Comparison of ENCODE assay signal across 1 cellular context in genomic region chr19:50724522-50725217, GRCh38.
A peak's percentile ranks its signal among the peaks of the same experiment; 100 is the strongest.
TF ChIP-seq lines count a peak whose summit lies in the region.

No MANE protein-coding gene starts in this region.

TF ChIP-seq in H1, 55 proteins besides CTCF, POLR2A, EP300 and RAD21:
- peak; percentile 87 for TF ChIP-seq E2F6 (IDR thresholded peaks at IDR 0.05)
- peak; percentile 69; the same call in 1 of the 2 replicates for TF ChIP-seq TBP (IDR thresholded peaks at IDR 0.05; ENCODE audit: low read depth, low read length)
- no peak for TF ChIP-seq RBBP5 (IDR thresholded peaks at IDR 0.05; ENCODE audit: borderline replicate concordance, low read depth, low read length)
- TF ChIP-seq RFX5 (IDR thresholded peaks at IDR 0.05; ENCODE audit: borderline replicate concordance, low read depth, low read length): no peak
- TF ChIP-seq GABPA (IDR thresholded peaks at IDR 0.05; ENCODE audit: borderline replicate concordance, insufficient read depth, low read length): no peak
- TF ChIP-seq RXRA (IDR thresholded peaks at IDR 0.05; ENCODE audit: insufficient read depth, low read depth, low read length): no peak
- peak; percentile 94 for TF ChIP-seq POLR2AphosphoS5 (IDR thresholded peaks at IDR 0.05; ENCODE audit: low read depth, low read length)
- TF ChIP-seq SUZ12 (IDR thresholded peaks at IDR 0.05; ENCODE audit: low read length): 0 out of 2 replicates have a peak, but pooled peaks have one; percentile 2
- TF ChIP-seq POU5F1 (IDR thresholded peaks at IDR 0.05; ENCODE audit: low read depth, low read length): no peak
- peak; percentile 34; the same call in 1 of the 2 replicates for TF ChIP-seq EGR1 (IDR thresholded peaks at IDR 0.05; ENCODE audit: borderline replicate concordance, low read depth, low read length)
- TF ChIP-seq CHD7 (IDR thresholded peaks at IDR 0.05; ENCODE audit: insufficient replicate concordance, low read length): no peak
- TF ChIP-seq GTF2F1 (IDR thresholded peaks at IDR 0.05; ENCODE audit: borderline replicate concordance, low read depth, low read length): no peak
- TF ChIP-seq SP2 (IDR thresholded peaks at IDR 0.05; ENCODE audit: low read length): no peak
- no peak; a peak in 3 of 4 replicates for TF ChIP-seq HDAC2 (IDR thresholded peaks at IDR 0.05; ENCODE audit: borderline replicate concordance in 1 of 2, low read depth in 2 of 2, low read length in 2 of 2)
- TF ChIP-seq CTBP2 (IDR thresholded peaks at IDR 0.05; ENCODE audit: borderline replicate concordance, insufficient read depth, insufficient read length, low read length): no peak
- TF ChIP-seq MAFK (IDR thresholded peaks at IDR 0.05; ENCODE audit: low read depth, low read length): no peak
- no peak for TF ChIP-seq KDM5A (IDR thresholded peaks at IDR 0.05; ENCODE audit: low read length)
- peak; percentile 86 for TF ChIP-seq TAF1 (IDR thresholded peaks at IDR 0.05; ENCODE audit: low read depth, low read length)
- no peak for TF ChIP-seq SIX5 (IDR thresholded peaks at IDR 0.05; ENCODE audit: low read depth, low read length)
- TF ChIP-seq TCF12 (IDR thresholded peaks at IDR 0.05; ENCODE audit: low read depth, low read length): no peak
- 0 out of 2 replicates have a peak, but pooled peaks have one; percentile 9 for TF ChIP-seq KDM1A (IDR thresholded peaks at IDR 0.05; ENCODE audit: borderline replicate concordance, low read length)
- peak; percentile 1; the same call in 1 of the 2 replicates for TF ChIP-seq PHF8 (conservative IDR thresholded peaks at IDR 0.05; ENCODE audit: low read depth, low read length)
- no peak for TF ChIP-seq KDM4A (IDR thresholded peaks at IDR 0.05; ENCODE audit: low read depth, low read length, severe bottlenecking)
- TF ChIP-seq BRCA1 (IDR thresholded peaks at IDR 0.05; ENCODE audit: low read depth, low read length): peak; percentile 79
- no peak for TF ChIP-seq CBX8 (IDR thresholded peaks at IDR 0.05; ENCODE audit: borderline replicate concordance, low read depth, low read length)
- no peak for TF ChIP-seq HDAC6 (IDR thresholded peaks at IDR 0.05; ENCODE audit: low read depth, low read length)
- no peak for TF ChIP-seq USF2 (IDR thresholded peaks at IDR 0.05; ENCODE audit: low read length)
- peak; percentile 95 for TF ChIP-seq CHD2 (IDR thresholded peaks at IDR 0.05; ENCODE audit: low read length)
- TF ChIP-seq JUN (IDR thresholded peaks at IDR 0.05; ENCODE audit: low read depth, low read length): no peak
- TF ChIP-seq TEAD4 (IDR thresholded peaks at IDR 0.05; ENCODE audit: low read depth, low read length): no peak
- TF ChIP-seq RNF2 (IDR thresholded peaks at IDR 0.05; ENCODE audit: borderline replicate concordance, low read depth, low read length, missing control alignments, poor library complexity, severe bottlenecking): no peak
- TF ChIP-seq SAP30 (IDR thresholded peaks at IDR 0.05; ENCODE audit: insufficient read depth, insufficient replicate concordance, low read length): no peak
- TF ChIP-seq CBX5 (IDR thresholded peaks at IDR 0.05; ENCODE audit: low read depth, low read length): no peak
- peak; percentile 84 for TF ChIP-seq BACH1 (IDR thresholded peaks at IDR 0.05; ENCODE audit: low read length)
- TF ChIP-seq SP1 (IDR thresholded peaks at IDR 0.05; ENCODE audit: low read depth, low read length): 0 out of 2 replicates have a peak, but pooled peaks have one; percentile 39
- no peak for TF ChIP-seq ASH2L (IDR thresholded peaks at IDR 0.05; ENCODE audit: low read length)
- no peak for TF ChIP-seq SP4 (IDR thresholded peaks at IDR 0.05; ENCODE audit: low read length)
- peak; percentile 74 for TF ChIP-seq NRF1 (IDR thresholded peaks at IDR 0.05; ENCODE audit: low read depth, low read length)
- no peak for TF ChIP-seq BCL11A (IDR thresholded peaks at IDR 0.05; ENCODE audit: low read depth in 2 of 2, low read length in 2 of 2)
- no peak for TF ChIP-seq FOSL1 (IDR thresholded peaks at IDR 0.05; ENCODE audit: insufficient read depth, low read depth, low read length)
- TF ChIP-seq SIRT6 (IDR thresholded peaks at IDR 0.05; ENCODE audit: low read length): no peak
- no peak for TF ChIP-seq SIN3A (conservative IDR thresholded peaks at IDR 0.05 in 1 of 2, IDR thresholded peaks at IDR 0.05 in 1 of 2; ENCODE audit: low read depth in 1 of 2, low read length in 2 of 2)
- TF ChIP-seq EZH2 (IDR thresholded peaks at IDR 0.05; ENCODE audit: low read depth, low read length, severe bottlenecking): no peak
- TF ChIP-seq ATF3 (IDR thresholded peaks at IDR 0.05; ENCODE audit: insufficient read depth, low read depth, low read length): no peak
- TF ChIP-seq MAX (IDR thresholded peaks at IDR 0.05): no peak
- TF ChIP-seq SRF (IDR thresholded peaks at IDR 0.05; ENCODE audit: low read depth, low read length): no peak
- no peak for TF ChIP-seq ZNF274 (IDR thresholded peaks at IDR 0.05; ENCODE audit: borderline replicate concordance, extremely low read depth, low read length)
- no peak for TF ChIP-seq CHD1 (IDR thresholded peaks at IDR 0.05; ENCODE audit: low read depth, low read length)
- TF ChIP-seq TAF7 (optimal IDR thresholded peaks at IDR 0.05; ENCODE audit: borderline replicate concordance, low read depth, low read length): no peak
- TF ChIP-seq JUND (IDR thresholded peaks at IDR 0.05; ENCODE audit: low read length): no peak
- TF ChIP-seq NANOG (IDR thresholded peaks at IDR 0.05; ENCODE audit: insufficient read depth, low read depth, low read length, poor library complexity, severe bottlenecking): no peak
- TF ChIP-seq YY1 (IDR thresholded peaks at IDR 0.05; ENCODE audit: low read depth, low read length): no peak
- no peak for TF ChIP-seq CEBPB (IDR thresholded peaks at IDR 0.05; ENCODE audit: low read depth, low read length)
- TF ChIP-seq ATF2 (IDR thresholded peaks at IDR 0.05; ENCODE audit: low read length): no peak
- 0 out of 2 replicates have a peak, but pooled peaks have one; percentile 6 for TF ChIP-seq CREB1 (IDR thresholded peaks at IDR 0.05)
